In genomic region chr11:5591613-5592012, GRCh38 we compare ENCODE assay signal across 23 cellular contexts. TPM values are rescaled to one million over a fixed set of nuclear protein-coding genes. Genes with fewer than 3 reads are reported as not detected.
"Had no signal": no experiment of that assay in that cellular context is flagged by ENCODE, and none has a peak within 500 bp of the region (broad histone marks: within the 10 kb centered on the region; RNA-seq: fewer than 3 reads in every experiment).

No MANE protein-coding gene starts in this region.

- H3K4me1 ChIP-seq: colonic mucosa, foreskin keratinocyte, testis had no signal

- ATAC-seq: activated CD4-positive, CD25-positive, alpha-beta regulatory T cell treated with anti-CD3 and anti-CD28 coated beads, Interleukin-2, amount 50 U/mL, for 24 hours; body of pancreas; foreskin keratinocyte; right cardiac atrium had no signal

- H3K27me3 ChIP-seq: body of pancreas, colonic mucosa, esophagus squamous epithelium, foreskin keratinocyte, testis had no signal

- H3K36me3 ChIP-seq: colonic mucosa, esophagus squamous epithelium had no signal

- H3K9me3 Mint-ChIP-seq: activated naive CD4-positive, alpha-beta T cell treated with anti-CD3 and anti-CD28 coated beads, Interleukin-2, amount 50 U/mL, for 24 hours; activated T-cell treated with anti-CD3 and anti-CD28 coated beads, Interleukin-2, amount 50 U/mL, for 24 hours; immature natural killer cell; T-helper 2 cell treated with Interferon-gamma antibody and Interleukin-4, amounts not matched to agents 5 μg/mL and 100 μg/mL, for 36 hours had no signal

- H3K4me3 Mint-ChIP-seq: activated naive CD4-positive, alpha-beta T cell treated with anti-CD3 and anti-CD28 coated beads, Interleukin-2, amount 50 U/mL, for 24 hours; activated T-cell treated with anti-CD3 and anti-CD28 coated beads, Interleukin-2, amount 50 U/mL, for 24 hours; immature natural killer cell; T-helper 2 cell treated with Interferon-gamma antibody and Interleukin-4, amounts not matched to agents 5 μg/mL and 100 μg/mL, for 36 hours had no signal

- H3K27ac ChIP-seq: body of pancreas, colonic mucosa, esophagus squamous epithelium, foreskin keratinocyte, skin epidermis, testis had no signal

- H3K4me3 ChIP-seq: body of pancreas, colonic mucosa, esophagus squamous epithelium, skin epidermis, testis had no signal

- DNase-seq: activated CD4-positive, alpha-beta T cell treated with anti-CD3 and anti-CD28 coated beads, Interleukin-2, amount 50 U/mL, for 4 hours; activated effector memory CD4-positive, alpha-beta T cell treated with anti-CD3 and anti-CD28 coated beads, Interleukin-2, amount 50 U/mL, for 16 hours; activated T-cell treated with anti-CD3 and anti-CD28 coated beads, Interleukin-2, amount 50 U/mL, for 24 hours; amniotic stem cell; body of pancreas; central memory CD4-positive, alpha-beta T cell; colonic mucosa; esophagus squamous epithelium; immature natural killer cell; right cardiac atrium; stimulated activated CD4-positive, alpha-beta T cell treated with anti-CD3 and anti-CD28 coated beads, Interleukin-15, amount 100 ng/mL, for 24 hours; stimulated activated CD4-positive, alpha-beta T cell treated with anti-CD3 and anti-CD28 coated beads, Interleukin-4, amount 100 ng/mL, for 1 hour; stimulated activated naive CD4-positive, alpha-beta T cell treated with Interleukin-2 at 50 U/mL for 16 hours; testis had no signal

- H3K36me3 Mint-ChIP-seq: immature natural killer cell had no signal

- H3K27me3 Mint-ChIP-seq: activated naive CD4-positive, alpha-beta T cell treated with anti-CD3 and anti-CD28 coated beads, Interleukin-2, amount 50 U/mL, for 24 hours; progenitor cell of endocrine pancreas had no signal

- H3K27ac Mint-ChIP-seq: activated naive CD4-positive, alpha-beta T cell treated with anti-CD3 and anti-CD28 coated beads, Interleukin-2, amount 50 U/mL, for 24 hours; activated T-cell treated with anti-CD3 and anti-CD28 coated beads, Interleukin-2, amount 50 U/mL, for 24 hours; immature natural killer cell; progenitor cell of endocrine pancreas; T-helper 2 cell treated with Interferon-gamma antibody and Interleukin-4, amounts not matched to agents 5 μg/mL and 100 μg/mL, for 36 hours had no signal

RNA-seq across cellular contexts. Expression of gene TRIM6, which starts 4.8 kb away (rescaled TPM):
- polyA plus RNA-seq: immature natural killer cell, neural cell had no signal

RNA-seq across cellular contexts. Expression of gene OR52B6, which starts 10.9 kb away (rescaled TPM):
- total RNA-seq: body of pancreas, colonic mucosa, esophagus squamous epithelium, foreskin keratinocyte, lower leg skin, omental fat pad, progenitor cell of endocrine pancreas, right cardiac atrium, testis had no signal
- polyA plus RNA-seq: foreskin keratinocyte, immature natural killer cell, neural cell, right cardiac atrium had no signal

RNA-seq across cellular contexts. Expression of gene TRIM34, which starts 33.2 kb away (rescaled TPM):
- polyA plus RNA-seq: neural cell had no signal

RNA-seq across cellular contexts. Expression of gene OR52H1, which starts 43.3 kb away (rescaled TPM):
- total RNA-seq: colonic mucosa, foreskin keratinocyte, lower leg skin, right cardiac atrium had no signal
- polyA plus RNA-seq: foreskin keratinocyte, immature natural killer cell, neural cell, right cardiac atrium had no signal
